In the genomic region with DNA sequence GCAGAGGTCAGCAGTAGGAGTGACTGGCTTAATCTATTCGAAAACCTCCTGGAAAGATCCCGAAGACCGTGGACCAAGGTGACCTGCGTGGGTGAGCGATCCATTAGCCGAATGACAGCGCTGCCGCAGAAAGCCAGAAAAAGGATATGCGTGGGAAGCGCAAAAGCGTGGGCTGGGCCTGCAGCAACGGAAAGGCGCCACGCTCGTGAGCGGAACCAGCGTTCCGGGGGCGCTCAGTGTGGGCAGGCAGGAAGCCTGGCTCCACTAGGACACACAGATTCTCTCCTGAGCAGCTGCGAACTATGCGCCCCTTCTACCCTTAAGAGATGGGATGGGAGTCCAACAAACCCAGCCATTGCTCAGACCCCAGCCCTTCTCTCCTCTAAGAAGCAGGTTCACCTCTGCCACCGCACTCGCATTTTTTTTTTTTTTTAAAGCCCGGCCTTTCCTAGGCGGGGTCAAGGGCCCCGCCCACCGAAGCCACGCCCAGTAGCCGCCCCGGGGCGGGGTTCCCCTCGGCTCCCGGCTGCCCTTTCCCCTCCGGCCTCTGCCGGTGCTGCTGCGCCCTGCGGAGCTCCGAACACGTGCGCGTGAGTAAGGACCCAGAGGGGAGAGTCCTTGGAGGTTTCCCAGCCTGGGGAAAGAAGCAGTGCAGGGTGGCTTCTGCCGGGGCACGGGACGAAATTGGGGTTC, we compare ENCODE assay signal across 8 cellular contexts. TPM values are rescaled to one million over a fixed set of nuclear protein-coding genes. Genes with fewer than 3 reads are reported as not detected.
DNase-seq lines count a peak whose midpoint lies in the region; ATAC-seq and TF ChIP-seq lines count a peak whose summit lies in the region.

No MANE protein-coding gene starts in this region.

- H3K4me3 ChIP-seq in BE2C (ENCODE audit: low read depth, low read length), result peak overlapping the region; percentile 93
- H3K4me3 ChIP-seq in right lobe of liver, result peak overlapping the region; percentile 55 to 61 (median 57)

- H3K4me3 Mint-ChIP-seq in activated CD4-positive, alpha-beta T cell treated with anti-CD3 and anti-CD28 coated beads, Interleukin-2, amount 10 ng/mL, durations not matched to agents 24 days and 14 days, result peak overlapping the region; percentile 97
- H3K4me3 Mint-ChIP-seq in dendritic cell treated with granulocyte-macrophage colony-stimulating factor and Interleukin-4, amounts not matched to agents 40 ng/mL and 50 ng/mL, for 4 days, result peak overlapping the region; percentile 81

- peaks cover 2% of the 10 kb centered on the region for H3K27me3 Mint-ChIP-seq in activated CD4-positive, alpha-beta T cell treated with anti-CD3 and anti-CD28 coated beads, Interleukin-2, amount 10 ng/mL, durations not matched to agents 24 days and 14 days
- no peaks in the 10 kb centered on the region for H3K27me3 Mint-ChIP-seq in dendritic cell treated with granulocyte-macrophage colony-stimulating factor and Interleukin-4, amounts not matched to agents 40 ng/mL and 50 ng/mL, for 4 days

- peaks cover 10% of the 10 kb centered on the region; the same call in 1 of the 2 replicates for H3K4me1 ChIP-seq in BE2C
- peaks cover 0 to 28% (median 7%) of the 10 kb centered on the region in 4 donors for H3K4me1 ChIP-seq in right lobe of liver

- peaks cover 42% of the 10 kb centered on the region for H3K4me1 Mint-ChIP-seq in activated CD4-positive, alpha-beta T cell treated with anti-CD3 and anti-CD28 coated beads, Interleukin-2, amount 10 ng/mL, durations not matched to agents 24 days and 14 days
- peaks cover 64% of the 10 kb centered on the region for H3K4me1 Mint-ChIP-seq in dendritic cell treated with granulocyte-macrophage colony-stimulating factor and Interleukin-4, amounts not matched to agents 40 ng/mL and 50 ng/mL, for 4 days (ENCODE audit: low read depth)

- peak overlapping the region; percentile 76 to 87 (median 85) for H3K27ac ChIP-seq in right lobe of liver

- H3K9me3 ChIP-seq in BE2C (no peaks in the 10 kb centered on the region), right lobe of liver (no peaks in the 10 kb centered on the region)

- intact Hi-C loops in activated CD4-positive, alpha-beta T cell treated with anti-CD3 and anti-CD28 coated beads, Interleukin-2, amount 10 ng/mL, durations not matched to agents 24 days and 14 days (cut with micrococcal nuclease), result loop anchor here (1.0 to 5.0 kb wide), 4 partner anchors 20 to 698 kb away; a partner anchor contains a TSS
- intact Hi-C loops in dendritic cell treated with granulocyte-macrophage colony-stimulating factor and Interleukin-4, amounts not matched to agents 40 ng/mL and 50 ng/mL, for 4 days (cut with micrococcal nuclease), result loop anchor here (5.0 kb wide), 1 partner anchor 696 kb away; a partner anchor contains a TSS
- intact Hi-C loops in right lobe of liver (cut with DNase I), result no loop called here

- TF ChIP-seq POLR2A in right lobe of liver (IDR thresholded peaks at IDR 0.05), result peak; percentile 58

- H3K27ac Mint-ChIP-seq in activated CD4-positive, alpha-beta T cell treated with anti-CD3 and anti-CD28 coated beads, Interleukin-2, amount 10 ng/mL, durations not matched to agents 24 days and 14 days, result peak overlapping the region; percentile 94
- H3K27ac Mint-ChIP-seq in dendritic cell treated with granulocyte-macrophage colony-stimulating factor and Interleukin-4, amounts not matched to agents 40 ng/mL and 50 ng/mL, for 4 days, result peak overlapping the region; percentile 85

- WGBS in right lobe of liver (ENCODE audit: insufficient coverage, low coverage, low lambda C conversion rate, missing lambda C conversion rate), result under 1% methylated on average over 15 of the region's 44 CpGs

- peak; percentile 94 for DNase-seq in BE2C
- peak; percentile 60 for DNase-seq in NCI-H510A (lab: John Stamatoyannopoulos, UW)
- DNase-seq in activated CD4-positive, alpha-beta T cell treated with anti-CD3 and anti-CD28 coated beads, Interleukin-2, amount 10 ng/mL, durations not matched to agents 24 days and 14 days, result peak; percentile 97
- DNase-seq in right lobe of liver, result peak; percentile 93 to 95 (median 94)
- DNase-seq in stimulated activated CD4-positive, alpha-beta T cell treated with anti-CD3 and anti-CD28 coated beads, Interleukin-4, amount 100 ng/mL, for 24 hours, result peak; percentile 88

- peaks cover 40% of the 10 kb centered on the region for H3K36me3 Mint-ChIP-seq in activated CD4-positive, alpha-beta T cell treated with anti-CD3 and anti-CD28 coated beads, Interleukin-2, amount 10 ng/mL, durations not matched to agents 24 days and 14 days (ENCODE audit: low read depth)
- H3K36me3 Mint-ChIP-seq in dendritic cell treated with granulocyte-macrophage colony-stimulating factor and Interleukin-4, amounts not matched to agents 40 ng/mL and 50 ng/mL, for 4 days (ENCODE audit: low read depth), result peaks cover 27% of the 10 kb centered on the region

- TF ChIP-seq CTCF in BE2C (IDR thresholded peaks at IDR 0.05; ENCODE audit: low read depth, low read length) (0 out of 2 replicates have a peak, but pooled peaks have one; percentile 11), right lobe of liver (IDR thresholded peaks at IDR 0.05) (peak in 2 of 4 donors; percentile 28 to 33)

- H3K9me3 Mint-ChIP-seq in activated CD4-positive, alpha-beta T cell treated with anti-CD3 and anti-CD28 coated beads, Interleukin-2, amount 10 ng/mL, durations not matched to agents 24 days and 14 days, result no peaks in the 10 kb centered on the region
- no peaks in the 10 kb centered on the region for H3K9me3 Mint-ChIP-seq in dendritic cell treated with granulocyte-macrophage colony-stimulating factor and Interleukin-4, amounts not matched to agents 40 ng/mL and 50 ng/mL, for 4 days

- no peaks in the 10 kb centered on the region for H3K27me3 ChIP-seq in BE2C
- H3K27me3 ChIP-seq in right lobe of liver, result no peaks in the 10 kb centered on the region

- peak; percentile 83 for ATAC-seq in GM18907 (IDR thresholded peaks at IDR 0.05; ENCODE audit: unreplicated experiment)
- ATAC-seq in HG03135 (IDR thresholded peaks at IDR 0.05; ENCODE audit: unreplicated experiment), result peak; percentile 81
- ATAC-seq in right lobe of liver, result peak; percentile 96 to 99 (median 98)

- peaks cover 36% of the 10 kb centered on the region for H3K36me3 ChIP-seq in BE2C
- H3K36me3 ChIP-seq in right lobe of liver, result peaks cover 0 to 5% (median 2%) of the 10 kb centered on the region in 4 donors

RNA-seq across cellular contexts. Expression of a gene that starts 19.8 kb away (rescaled TPM):
- 178 TPM for polyA plus RNA-seq in BE2C (2012; ENCODE audit: insufficient read depth, insufficient read length, low read depth)
- total RNA-seq in activated CD4-positive, alpha-beta T cell treated with anti-CD3 and anti-CD28 coated beads, Interleukin-2, amount 10 ng/mL, durations not matched to agents 24 days and 14 days, result 243 and 258 TPM in 2 replicates
- 10 to 100 TPM; 43.5 to 73.8 (median 65.3) TPM for total RNA-seq in right lobe of liver

Comparison
In these comparisons a context has a peak if more than half of its experiments do, and no peak if none do; other contexts are left out.
1. Peak in every context shown above with its lines: DNase-seq, ATAC-seq, H3K4me3 ChIP-seq and H3K27ac ChIP-seq.
2. intact Hi-C loops: an anchor here in activated CD4-positive, alpha-beta T cell treated with anti-CD3 and anti-CD28 coated beads, Interleukin-2, amount 10 ng/mL, durations not matched to agents 24 days and 14 days (1.0 to 5.0 kb wide) and dendritic cell treated with granulocyte-macrophage colony-stimulating factor and Interleukin-4, amounts not matched to agents 40 ng/mL and 50 ng/mL, for 4 days (5.0 kb wide); none called in right lobe of liver.